ENCODE assay signal across 8 cellular contexts in the genomic region with DNA sequence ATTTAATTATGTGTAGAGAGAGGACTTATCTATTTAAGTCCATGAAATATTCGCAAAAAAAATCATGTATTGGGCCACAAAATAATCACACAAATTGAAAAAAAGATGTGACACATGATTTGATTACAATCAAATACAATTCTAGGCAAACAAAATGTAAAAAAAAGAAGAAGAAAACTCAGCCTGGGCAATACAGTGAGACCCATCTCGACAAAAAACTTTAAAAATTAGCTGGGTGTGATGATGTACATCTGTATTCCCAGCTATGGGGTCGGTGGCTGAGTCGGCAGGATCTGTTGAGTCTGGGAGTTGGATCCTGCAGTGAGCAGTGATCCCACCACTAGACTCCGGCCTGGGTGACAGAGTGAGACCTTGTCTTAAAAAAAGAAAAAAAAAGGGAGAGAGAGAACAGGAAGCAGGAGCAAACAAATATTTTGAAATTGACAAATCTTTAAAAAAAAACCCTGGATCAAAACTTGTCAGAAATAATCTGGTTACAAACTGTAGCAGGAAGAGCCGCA. TPM values are rescaled to one million over a fixed set of nuclear protein-coding genes. Genes with fewer than 3 reads are reported as not detected.
DNase-seq lines count a peak whose midpoint lies in the region; ATAC-seq and TF ChIP-seq lines count a peak whose summit lies in the region.
"Had no signal": no experiment of that assay in that cellular context is flagged by ENCODE, and none has a peak within 500 bp of the region (broad histone marks: within the 10 kb centered on the region; RNA-seq: fewer than 3 reads in every experiment).

No MANE protein-coding gene starts in this region.

- H3K36me3 Mint-ChIP-seq in glutamatergic neuron (ENCODE audit: unreplicated experiment): no peaks in the 10 kb centered on the region

- H3K27me3 Mint-ChIP-seq in glutamatergic neuron (ENCODE audit: unreplicated experiment): peaks cover 15% of the 10 kb centered on the region

- POLR2A ChIA-PET in HCT116 (lab: Charles Lee): no interaction called here

- no peak for TF ChIP-seq CTCF in HCT116 (IDR thresholded peaks at IDR 0.05 in 2 of 3, conservative IDR thresholded peaks at IDR 0.05 in 1 of 3; ENCODE audit: borderline replicate concordance in 1 of 3, insufficient read depth in 1 of 3, low read depth in 2 of 3, low read length in 2 of 3)
- TF ChIP-seq CTCF in WERI-Rb-1 (IDR thresholded peaks at IDR 0.05; ENCODE audit: low read depth, low read length): no peak
- no peak for TF ChIP-seq CTCF in glutamatergic neuron (IDR thresholded peaks at IDR 0.05; ENCODE audit: partially characterized antibody, unreplicated experiment)
- TF ChIP-seq CTCF in brain microvascular endothelial cell (IDR thresholded peaks at IDR 0.05; ENCODE audit: low read depth, low read length, missing control alignments): no peak

- CTCF ChIA-PET in HCT116 (lab: Charles Lee): no interaction called here

- peak overlapping the region; percentile 25 for H3K4me3 Mint-ChIP-seq in glutamatergic neuron (ENCODE audit: unreplicated experiment)

- no peak for DNase-seq in HCT116 (ENCODE audit: low read depth, low spot score)
- DNase-seq in WERI-Rb-1: no peak
- no peak for DNase-seq in glutamatergic neuron
- DNase-seq in brain microvascular endothelial cell: no peak
- no peak for DNase-seq in stimulated activated naive CD4-positive, alpha-beta T cell (lab: John Stamatoyannopoulos, UW)

- intact Hi-C loops in HCT116 (cut with micrococcal nuclease): loop anchor here (5.0 kb wide), 1 partner anchor 89 kb away; no protein-coding TSS in a partner anchor

- H3K9me2 ChIP-seq in HCT116 (ENCODE audit: insufficient read depth): no peaks in the 10 kb centered on the region

- peaks cover 5% of the 10 kb centered on the region; the same call in 1 of the 2 replicates for H3K79me2 ChIP-seq in HCT116 (ENCODE audit: insufficient read depth, low read length)

- no TSS peak for BruUV-seq in HCT116 (replicated peaks; lab: Mats Ljungman, UMichigan)

- in situ Hi-C loops in brain microvascular endothelial cell (cut with HindIII; ENCODE audit: low pct_ligation_motif_present, low sequenced_read_pairs): no loop called here

- peaks cover 7% of the 10 kb centered on the region for H3K9me3 Mint-ChIP-seq in glutamatergic neuron (ENCODE audit: unreplicated experiment)

- H3K4me3 ChIP-seq in HCT116 (replicated peaks in 1 of 2; ENCODE audit: low read depth in 1 of 2, low read length in 2 of 2) (peak overlapping the region in 1 of 2 experiments; percentile 92; a peak in 1 of 4 replicates), WERI-Rb-1 (ENCODE audit: low read depth, low read length) (peak overlapping the region; percentile 71), skeletal muscle tissue (ENCODE audit: low read length in 3 of 3) (no peak overlapping the region), brain microvascular endothelial cell (ENCODE audit: low read depth, low read length) (no peak overlapping the region)

- no peak for TF ChIP-seq POLR2A in HCT116 (IDR thresholded peaks at IDR 0.05; ENCODE audit: borderline replicate concordance, extremely low read depth, insufficient read depth, insufficient read length)

- peaks cover 1% of the 10 kb centered on the region for H3K4me1 Mint-ChIP-seq in glutamatergic neuron (ENCODE audit: low read depth, unreplicated experiment)

- peak overlapping the region; percentile 91; the same call in 1 of the 2 replicates for H3K9ac ChIP-seq in HCT116 (ENCODE audit: low read length)
- no peak overlapping the region for H3K9ac ChIP-seq in skeletal muscle tissue (ENCODE audit: low read depth in 1 of 3, low read length in 3 of 3)

- no peaks in the 10 kb centered on the region for H4K20me1 ChIP-seq in HCT116 (ENCODE audit: insufficient read depth)

- H3K27ac ChIP-seq in HCT116 (ENCODE audit: low read depth, low read length) (no peak overlapping the region), WERI-Rb-1 (no peak overlapping the region), skeletal muscle tissue (ENCODE audit: low read depth, low read length) (peak overlapping the region; percentile 93), brain microvascular endothelial cell (no peak overlapping the region)

- H3K27ac Mint-ChIP-seq in glutamatergic neuron (ENCODE audit: unreplicated experiment): no peak overlapping the region

- ATAC-seq in HCT116 (no peak), HG03025 (IDR thresholded peaks at IDR 0.05; ENCODE audit: low FRiP score, unreplicated experiment) (no peak)

- TF ChIP-seq RAD21 in HCT116 (IDR thresholded peaks at IDR 0.05; ENCODE audit: low read depth): no peak

- RAD21 ChIA-PET in HCT116 (lab: Charles Lee; ENCODE audit: low non-redundant PET in 1 of 2, low total read pairs in 2 of 2, uncharacterized antibody in 2 of 2, unreplicated experiment in 2 of 2): no interaction called here

- H3K9me3 ChIP-seq in HCT116 (ENCODE audit: control insufficient read depth in 1 of 2, insufficient read depth in 1 of 2, low read depth in 1 of 2, low read length in 2 of 2): no peaks in the 10 kb centered on the region
- H3K9me3 ChIP-seq in WERI-Rb-1 (ENCODE audit: severe bottlenecking): peaks cover 11% of the 10 kb centered on the region
- H3K9me3 ChIP-seq in skeletal muscle tissue (ENCODE audit: control insufficient read depth in 3 of 3, low read length in 3 of 3): no peaks in the 10 kb centered on the region
- H3K9me3 ChIP-seq: uterus had no signal

- H3K27me3 ChIP-seq in HCT116 (ENCODE audit: insufficient read depth, low read length) (no peaks in the 10 kb centered on the region), WERI-Rb-1 (ENCODE audit: insufficient read depth, low read depth, severe bottlenecking) (no peaks in the 10 kb centered on the region), skeletal muscle tissue (ENCODE audit: control insufficient read depth in 3 of 3, insufficient read depth in 3 of 3, low read length in 3 of 3) (peaks cover 30 to 59% (median 45%) of the 10 kb centered on the region in 3 donors), brain microvascular endothelial cell (replicated peaks) (no peaks in the 10 kb centered on the region)

- H3K36me3 ChIP-seq in HCT116 (ENCODE audit: control insufficient read depth in 1 of 2, insufficient read depth in 2 of 2, low read length in 2 of 2) (no peaks in the 10 kb centered on the region), WERI-Rb-1 (no peaks in the 10 kb centered on the region), skeletal muscle tissue (ENCODE audit: control insufficient read depth in 3 of 3, insufficient read depth in 3 of 3, low read length in 3 of 3) (no peaks in the 10 kb centered on the region), brain microvascular endothelial cell (replicated peaks) (no peaks in the 10 kb centered on the region)
- H3K36me3 ChIP-seq: uterus had no signal

- peak overlapping the region; percentile 93 for H3K4me2 ChIP-seq in HCT116 (ENCODE audit: low read length)

- H3K4me1 ChIP-seq in HCT116 (ENCODE audit: control insufficient read depth in 1 of 2, insufficient read depth in 2 of 2, low read length in 2 of 2) (peaks cover 3 to 48% of the 10 kb centered on the region in 2 experiments; a peak in 3 of 4 replicates), skeletal muscle tissue (ENCODE audit: control insufficient read depth in 3 of 3, insufficient read depth in 3 of 3, low read length in 3 of 3) (peaks cover 5 to 33% (median 24%) of the 10 kb centered on the region in 3 donors)

- H2AFZ ChIP-seq in HCT116 (ENCODE audit: low read depth, low read length, poor library complexity, severe bottlenecking): no peak overlapping the region

TF ChIP-seq in HCT116, 20 proteins besides CTCF, POLR2A, EP300 and RAD21:
- TF ChIP-seq MAX (IDR thresholded peaks at IDR 0.05) (no peak), SIN3A (IDR thresholded peaks at IDR 0.05; ENCODE audit: low read depth) (no peak), FOSL1 (IDR thresholded peaks at IDR 0.05; ENCODE audit: low read depth) (no peak), EZH2phosphoT487 (IDR thresholded peaks at IDR 0.05; ENCODE audit: borderline replicate concordance) (no peak)
- TF ChIP-seq, protein P1, sequence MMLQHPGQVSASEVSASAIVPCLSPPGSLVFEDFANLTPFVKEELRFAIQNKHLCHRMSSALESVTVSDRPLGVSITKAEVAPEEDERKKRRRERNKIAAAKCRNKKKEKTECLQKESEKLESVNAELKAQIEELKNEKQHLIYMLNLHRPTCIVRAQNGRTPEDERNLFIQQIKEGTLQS (IDR thresholded peaks at IDR 0.05): no peak

RNA-seq across cellular contexts. Expression of gene TYMP, which starts 3.1 kb away (rescaled TPM):
- total RNA-seq in HCT116 (2021; ENCODE audit: unreplicated experiment): 43.2 TPM
- 34.8 and 47.0 TPM in 2 replicates for polyA plus RNA-seq in HCT116 (2012)
- total RNA-seq in glutamatergic neuron (ENCODE audit: unreplicated experiment): 1.2 TPM
- total RNA-seq in skeletal muscle tissue: 8.9 TPM

RNA-seq across cellular contexts. Expression of gene SCO2, which starts 7.5 kb away (rescaled TPM):
- total RNA-seq in HCT116 (2021; ENCODE audit: unreplicated experiment) (7.0 TPM), glutamatergic neuron (ENCODE audit: unreplicated experiment) (4.8 TPM), skeletal muscle tissue (0.52 TPM)
- 4.1 and 4.4 TPM in 2 replicates for polyA plus RNA-seq in HCT116 (2012)

RNA-seq across cellular contexts. Expression of gene KLHDC7B, which starts 12.8 kb away (rescaled TPM):
- total RNA-seq in HCT116 (2021; ENCODE audit: unreplicated experiment) (0.69 TPM), glutamatergic neuron (ENCODE audit: unreplicated experiment) (0.12 TPM), skeletal muscle tissue (not detected)
- 3.3 and 4.7 TPM in 2 replicates for polyA plus RNA-seq in HCT116 (2012)
- total RNA-seq: uterus had no signal

RNA-seq across cellular contexts. Expression of gene NCAPH2, which starts 24.9 kb away (rescaled TPM):
- total RNA-seq in HCT116 (2021; ENCODE audit: unreplicated experiment) (99.1 TPM), glutamatergic neuron (ENCODE audit: unreplicated experiment) (52.9 TPM), skeletal muscle tissue (34.4 TPM)
- 86.8 and 86.9 TPM in 2 replicates for polyA plus RNA-seq in HCT116 (2012)

RNA-seq across cellular contexts. Expression of gene LMF2, which starts 25.4 kb away (rescaled TPM):
- total RNA-seq in HCT116 (2021; ENCODE audit: unreplicated experiment) (56.9 TPM), glutamatergic neuron (ENCODE audit: unreplicated experiment) (62.2 TPM), skeletal muscle tissue (12.5 TPM)
- polyA plus RNA-seq in HCT116 (2012): 42.4 and 45.3 TPM in 2 replicates
